In the genomic region with DNA sequence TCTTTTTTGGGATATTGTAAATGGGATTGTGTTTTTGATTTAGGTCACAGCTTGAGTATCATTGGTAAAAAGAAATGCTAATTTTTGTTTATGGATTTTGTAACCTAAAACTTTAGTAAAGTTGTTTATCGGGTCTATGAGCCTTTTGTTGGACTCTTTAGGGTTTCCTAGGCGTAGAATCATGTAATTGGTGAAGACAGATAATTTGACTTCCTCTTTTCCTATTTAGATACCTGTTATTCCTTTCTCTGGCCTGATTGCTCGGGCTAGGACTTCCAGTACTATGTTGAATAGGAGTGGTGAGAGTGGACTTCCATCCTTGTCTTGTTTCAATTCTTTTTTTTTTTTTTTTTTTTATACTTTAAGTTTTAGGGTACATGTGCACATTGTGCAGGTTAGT, we compare ENCODE assay signal across 28 cellular contexts.
"Had no signal": no experiment of that assay in that cellular context is flagged by ENCODE, and none has a peak within 500 bp of the region (broad histone marks: within the 10 kb centered on the region; RNA-seq: fewer than 3 reads in every experiment).

No MANE protein-coding gene starts in this region.

- ATAC-seq: natural killer cell; psoas muscle; right cardiac atrium; right lobe of liver; stimulated activated memory B cell treated with anti-CD40 and anti-IgM and Interleukin-4, amounts not matched to agents 10 μg/mL and 1 μg/mL and 100 μg/mL, for 72 hours; stimulated activated naive CD8-positive, alpha-beta T cell treated with anti-CD3 and anti-CD28 coated beads, Interleukin-15, amount 100 ng/mL, for 72 hours; stimulated activated naive CD8-positive, alpha-beta T cell treated with anti-CD3 and anti-CD28 coated beads, Interleukin-15, Interleukin-2, amounts not matched to agents 100 U/mL and 50 U/mL, for 24 hours had no signal

- H3K4me2 ChIP-seq: neural progenitor cell had no signal

- H3K79me2 ChIP-seq: parathyroid adenoma had no signal

- FAIRE-seq: small intestine, urothelium cell line had no signal

- H3K4me3 ChIP-seq: neural progenitor cell, ovary, psoas muscle, right lobe of liver, sigmoid colon, suprapubic skin, testis, tibial artery, transverse colon, upper lobe of left lung, vagina had no signal

- DNase-seq: natural killer cell; occipital lobe; ovary; posterior cingulate gyrus; psoas muscle; right cardiac atrium; right lobe of liver; sigmoid colon; small intestine; stimulated activated CD4-positive, alpha-beta T cell treated with anti-CD3 and anti-CD28 coated beads, Interleukin-12 subunit alpha, Interleukin-12 subunit beta, amount 100 ng/mL, for 4 hours; stimulated activated CD4-positive, alpha-beta T cell treated with anti-CD3 and anti-CD28 coated beads, Interleukin-1b, Interleukin-23, amount 100 ng/mL, for 48 hours; stimulated activated CD4-positive, alpha-beta T cell treated with anti-CD3 and anti-CD28 coated beads, Interleukin-4, amount 100 ng/mL, for 1 hour; stimulated activated CD4-positive, alpha-beta T cell treated with anti-CD3 and anti-CD28 coated beads, Interleukin-4, amount 100 ng/mL, for 4 hours; stimulated activated CD8-positive, alpha-beta memory T cell treated with anti-CD3 and anti-CD28 coated beads, Interleukin-4, amount 100 ng/mL, for 48 hours; stimulated activated naive CD4-positive, alpha-beta T cell; stimulated activated naive CD8-positive, alpha-beta T cell treated with anti-CD3 and anti-CD28 coated beads, Interleukin-15, amount 100 ng/mL, for 72 hours; stimulated activated naive CD8-positive, alpha-beta T cell treated with anti-CD3 and anti-CD28 coated beads, Interleukin-15, Interleukin-2, amounts not matched to agents 100 U/mL and 50 U/mL, for 24 hours; substantia nigra; testis; tibial artery; transverse colon; upper lobe of left lung had no signal

- H3K4me1 ChIP-seq: neural progenitor cell, parathyroid adenoma, psoas muscle, right lobe of liver, sigmoid colon, suprapubic skin, testis, tibial artery, transverse colon, upper lobe of left lung, vagina had no signal

- H3K27me3 ChIP-seq: neural progenitor cell, ovary, right lobe of liver, sigmoid colon, suprapubic skin, testis, tibial artery, transverse colon, upper lobe of left lung, vagina had no signal

- H3K9me3 ChIP-seq: ovary, right lobe of liver, sigmoid colon, suprapubic skin, testis, tibial artery, upper lobe of left lung, vagina had no signal

- H3K36me3 ChIP-seq: neural progenitor cell, ovary, right lobe of liver, sigmoid colon, suprapubic skin, tibial artery, transverse colon, upper lobe of left lung, vagina had no signal

- H3K9ac ChIP-seq: neural progenitor cell, parathyroid adenoma had no signal

- H2AFZ ChIP-seq: neural progenitor cell, parathyroid adenoma had no signal

- H3K27ac ChIP-seq: neural progenitor cell, ovary, parathyroid adenoma, psoas muscle, right lobe of liver, sigmoid colon, suprapubic skin, testis, tibial artery, transverse colon, upper lobe of left lung, vagina had no signal
